ENCODE assay signal across 1 cellular context in the genomic region with DNA sequence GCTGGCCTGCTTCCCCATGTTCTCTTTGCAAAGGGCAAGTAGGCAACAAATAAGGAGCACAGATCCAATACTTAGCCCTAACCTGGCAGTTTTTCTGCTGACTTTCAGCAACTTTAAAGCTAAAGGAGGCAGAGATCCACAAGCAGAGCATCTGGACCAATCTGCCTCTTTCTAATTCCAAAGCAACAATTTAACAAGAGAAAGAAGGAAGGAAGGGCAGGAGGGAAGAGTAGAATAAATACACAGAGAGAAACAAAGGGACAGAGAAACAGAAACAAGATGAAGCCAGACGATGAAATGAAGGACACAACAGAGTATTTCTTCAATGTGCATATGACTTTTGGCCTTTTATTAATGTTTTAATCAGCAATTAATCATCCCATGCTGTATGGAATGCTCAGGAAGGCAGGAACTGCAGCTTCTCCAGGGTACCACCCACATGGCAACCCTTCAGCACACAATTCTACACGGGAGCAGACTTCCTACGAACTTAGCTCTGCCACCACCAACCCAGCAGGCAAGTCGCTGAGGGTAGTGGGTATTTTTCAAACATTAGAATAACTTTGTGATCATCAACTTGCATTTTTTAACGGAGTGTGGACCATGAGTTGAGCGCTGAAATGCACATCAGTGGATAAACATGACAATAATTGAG.
TF ChIP-seq lines count a peak whose summit lies in the region.

No MANE protein-coding gene starts in this region.

TF ChIP-seq in IMR-90, 13 proteins besides CTCF, POLR2A, EP300 and RAD21 (continued from another document):
- TF ChIP-seq NFE2L2 (IDR thresholded peaks at IDR 0.05; ENCODE audit: low read depth, low read length), result no peak
